Comparison of ENCODE assay signal across 11 cellular contexts in the genomic region with DNA sequence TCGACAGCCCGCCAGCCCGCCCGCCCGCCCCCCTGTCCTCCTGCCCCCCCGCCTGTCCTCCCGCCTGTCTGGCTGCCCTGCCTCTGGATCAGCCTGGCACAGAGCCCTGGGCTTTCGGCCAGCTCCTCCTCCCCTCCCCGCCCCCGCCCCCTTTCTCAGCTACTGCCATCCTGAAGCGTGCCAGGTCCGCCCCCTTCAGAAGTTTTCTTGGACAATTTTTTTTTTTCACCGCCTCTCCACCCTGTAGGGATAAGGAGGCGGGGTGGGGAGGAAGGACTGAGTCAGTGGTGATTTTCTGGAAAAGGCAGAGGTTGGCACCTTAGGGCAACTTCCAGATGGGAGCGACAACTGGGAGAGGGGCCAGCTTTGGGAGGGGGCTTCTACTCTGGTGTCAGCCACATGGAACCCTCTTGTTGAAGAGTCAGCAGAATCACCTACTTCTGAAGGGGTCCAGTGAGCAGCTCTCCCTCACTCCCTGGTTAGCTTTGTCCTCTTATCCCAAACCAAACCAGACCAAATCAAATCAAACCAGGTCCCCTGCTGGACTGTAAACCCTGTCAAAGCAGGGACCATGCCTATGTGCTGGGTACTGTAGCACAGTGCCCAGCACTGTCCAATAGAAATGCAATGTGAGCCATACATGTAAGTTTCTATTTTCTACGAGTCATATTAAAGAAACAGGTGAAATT. TPM values are rescaled to one million over a fixed set of nuclear protein-coding genes. Genes with fewer than 3 reads are reported as not detected.
A peak's percentile ranks its signal among the peaks of the same experiment; 100 is the strongest.
DNase-seq lines count a peak whose midpoint lies in the region; ATAC-seq and TF ChIP-seq lines count a peak whose summit lies in the region.
"Had no signal": no experiment of that assay in that cellular context is flagged by ENCODE, and none has a peak within 500 bp of the region (broad histone marks: within the 10 kb centered on the region; RNA-seq: fewer than 3 reads in every experiment).

No MANE protein-coding gene starts in this region.

- H3K9me3 Mint-ChIP-seq in brain: no peaks in the 10 kb centered on the region
- H3K9me3 Mint-ChIP-seq: activated naive CD8-positive, alpha-beta T cell treated with anti-CD3 and anti-CD28 coated beads, Interleukin-2, amount 10 ng/mL, durations not matched to agents 7 days and 5 days; IgD-negative memory B cell had no signal

- peaks cover 9% of the 10 kb centered on the region for H3K36me3 Mint-ChIP-seq in brain
- H3K36me3 Mint-ChIP-seq: activated naive CD8-positive, alpha-beta T cell treated with anti-CD3 and anti-CD28 coated beads, Interleukin-2, amount 10 ng/mL, durations not matched to agents 7 days and 5 days; IgD-negative memory B cell had no signal

- no peak overlapping the region for H3K27ac ChIP-seq in WERI-Rb-1

- intact Hi-C loops in mucosa of descending colon (cut with DNase I, micrococcal nuclease): no loop called here

- H3K4me3 Mint-ChIP-seq in brain: peak overlapping the region in 1 of 5 experiments; percentile 45
- H3K4me3 Mint-ChIP-seq: activated naive CD8-positive, alpha-beta T cell treated with anti-CD3 and anti-CD28 coated beads, Interleukin-2, amount 10 ng/mL, durations not matched to agents 7 days and 5 days; IgD-negative memory B cell had no signal

- TF ChIP-seq CTCF in brain (conservative IDR thresholded peaks at IDR 0.05): no peak
- TF ChIP-seq CTCF in mucosa of descending colon (IDR thresholded peaks at IDR 0.05): no peak
- TF ChIP-seq CTCF in WERI-Rb-1 (IDR thresholded peaks at IDR 0.05; ENCODE audit: low read depth, low read length): no peak

- ATAC-seq in mucosa of descending colon: peak; percentile 36
- ATAC-seq in GM18870 (IDR thresholded peaks at IDR 0.05; ENCODE audit: unreplicated experiment): no peak

- H3K36me3 ChIP-seq in mucosa of descending colon (ENCODE audit: low read depth) (no peaks in the 10 kb centered on the region), WERI-Rb-1 (peaks cover 64% of the 10 kb centered on the region)

- H3K4me1 ChIP-seq in mucosa of descending colon (ENCODE audit: low read depth): peaks cover 11% of the 10 kb centered on the region

- no peaks in the 10 kb centered on the region for H3K27me3 ChIP-seq in WERI-Rb-1 (ENCODE audit: insufficient read depth, low read depth, severe bottlenecking)

- no peaks in the 10 kb centered on the region for H3K27me3 Mint-ChIP-seq in brain

- DNase-seq in AG08396 (ENCODE audit: low spot score) (peak; percentile 76), HT-29 (ENCODE audit: low spot score) (peak; percentile 75), mucosa of descending colon (peak in 2 of 3 donors; percentile 63 to 65), WERI-Rb-1 (no peak)
- no peak for DNase-seq in activated CD4-positive, CD25-positive, alpha-beta regulatory T cell (lab: John Stamatoyannopoulos, UW)
- DNase-seq in activated CD4-positive, alpha-beta T cell treated with anti-CD3 and anti-CD28 coated beads for 48 hours: no peak
- DNase-seq: activated naive CD8-positive, alpha-beta T cell treated with anti-CD3 and anti-CD28 coated beads, Interleukin-2, amount 10 ng/mL, durations not matched to agents 7 days and 5 days; T-helper 2 cell had no signal

- H3K9me3 ChIP-seq in mucosa of descending colon (no peaks in the 10 kb centered on the region), WERI-Rb-1 (ENCODE audit: severe bottlenecking) (no peaks in the 10 kb centered on the region)

- peaks cover 78% of the 10 kb centered on the region for H3K4me1 Mint-ChIP-seq in brain
- H3K4me1 Mint-ChIP-seq: activated naive CD8-positive, alpha-beta T cell treated with anti-CD3 and anti-CD28 coated beads, Interleukin-2, amount 10 ng/mL, durations not matched to agents 7 days and 5 days; IgD-negative memory B cell had no signal

- H3K4me3 ChIP-seq in mucosa of descending colon (no peak overlapping the region), WERI-Rb-1 (ENCODE audit: low read depth, low read length) (no peak overlapping the region)

- H3K27ac Mint-ChIP-seq in brain: peak overlapping the region in 4 of 5 experiments; percentile 44 to 89 (median 88)
- H3K27ac Mint-ChIP-seq: activated naive CD8-positive, alpha-beta T cell treated with anti-CD3 and anti-CD28 coated beads, Interleukin-2, amount 10 ng/mL, durations not matched to agents 7 days and 5 days; IgD-negative memory B cell had no signal

RNA-seq across cellular contexts. Expression of gene IGF2BP1, which starts 19.7 kb away (rescaled TPM):
- total RNA-seq in HT-29 (2014; rRNA removed; shearing (Covaris generic)): not detected in 2 replicates
- not detected for polyA plus RNA-seq in brain (ENCODE audit: insufficient read depth, low read depth, low replicate concordance)
- total RNA-seq in mucosa of descending colon: under 1 TPM in 2 of 3 donors, not detected in 1; 0.06 to 0.07 TPM
- total RNA-seq: activated naive CD8-positive, alpha-beta T cell treated with anti-CD3 and anti-CD28 coated beads, Interleukin-2, amount 10 ng/mL, durations not matched to agents 7 days and 5 days had no signal
- polyA plus RNA-seq: IgD-negative memory B cell had no signal

RNA-seq across cellular contexts. Expression of gene GIP, which starts 48.5 kb away (rescaled TPM):
- total RNA-seq in HT-29 (2014; rRNA removed; shearing (Covaris generic)): not detected in 2 replicates
- polyA plus RNA-seq in brain (ENCODE audit: insufficient read depth, low read depth, low replicate concordance): not detected
- total RNA-seq in mucosa of descending colon: not detected
- total RNA-seq: activated naive CD8-positive, alpha-beta T cell treated with anti-CD3 and anti-CD28 coated beads, Interleukin-2, amount 10 ng/mL, durations not matched to agents 7 days and 5 days had no signal
- polyA plus RNA-seq: IgD-negative memory B cell had no signal

Comparison
In these comparisons a context has a peak if more than half of its experiments do, and no peak if none do; other contexts are left out.
1. DNase-seq: peak in AG08396 (single experiment), HT-29 (single experiment) and mucosa of descending colon (2 of 3); none in activated CD4-positive, CD25-positive, alpha-beta regulatory T cell (0 of 4), activated CD4-positive, alpha-beta T cell treated with anti-CD3 and anti-CD28 coated beads for 48 hours (single experiment) and WERI-Rb-1 (single experiment).